ENCODE assay signal across 36 cellular contexts in genomic region chr6:130628862-130629261, GRCh38.
"Had no signal": no experiment of that assay in that cellular context is flagged by ENCODE, and none has a peak within 500 bp of the region (broad histone marks: within the 10 kb centered on the region; RNA-seq: fewer than 3 reads in every experiment).

No MANE protein-coding gene starts in this region.

- H3K36me3 ChIP-seq: ascending aorta, cardiac muscle cell, WERI-Rb-1 had no signal

- FAIRE-seq: bronchial epithelial cell had no signal

- ATAC-seq: activated CD4-positive, alpha-beta T cell treated with anti-CD3 and anti-CD28 coated beads for 36 hours; activated CD4-positive, CD25-positive, alpha-beta regulatory T cell treated with anti-CD3 and anti-CD28 coated beads, Interleukin-2, amount 50 U/mL, for 24 hours; activated CD8-positive, alpha-beta memory T cell treated with anti-CD3 and anti-CD28 coated beads, Interleukin-2, amount 10 ng/mL, durations not matched to agents 7 days and 5 days; activated CD8-positive, alpha-beta T cell treated with anti-CD3 and anti-CD28 coated beads, Interleukin-2, amount 10 ng/mL, durations not matched to agents 7 days and 5 days; WTC11 had no signal

- H3K4me3 ChIP-seq: ascending aorta, cardiac muscle cell had no signal

- H3K4me1 ChIP-seq: ascending aorta had no signal

- H3K4me3 Mint-ChIP-seq: activated CD4-positive, alpha-beta memory T cell treated with anti-CD3 and anti-CD28 coated beads, Interleukin-2, amount 10 ng/mL, durations not matched to agents 7 days and 5 days; activated CD4-positive, alpha-beta T cell treated with anti-CD3 and anti-CD28 coated beads for 36 hours; activated CD4-positive, alpha-beta T cell treated with anti-CD3 and anti-CD28 coated beads, Interleukin-2, amount 10 ng/mL, durations not matched to agents 7 days and 5 days; activated CD8-positive, alpha-beta memory T cell treated with anti-CD3 and anti-CD28 coated beads, Interleukin-2, amount 10 ng/mL, durations not matched to agents 7 days and 5 days; activated CD8-positive, alpha-beta T cell treated with anti-CD3 and anti-CD28 coated beads, Interleukin-2, amount 10 ng/mL, durations not matched to agents 7 days and 5 days; activated naive CD4-positive, alpha-beta T cell treated with anti-CD3 and anti-CD28 coated beads, Interleukin-2, amount 10 ng/mL, durations not matched to agents 7 days and 5 days; activated naive CD4-positive, alpha-beta T cell treated with anti-CD3 and anti-CD28 coated beads, Interleukin-2, amount 50 U/mL, for 24 hours; activated naive CD8-positive, alpha-beta T cell; activated T-cell treated with anti-CD3 and anti-CD28 coated beads, Interleukin-2, amount 50 U/mL, for 24 hours; brain; central memory CD8-positive, alpha-beta T cell; T-helper 1 cell treated with Interleukin-12 subunit alpha and Interleukin-12 subunit beta and Interleukin-4 antibody, amounts not matched to agents 30 μg/mL and 1 μg/mL, for 36 hours; T-helper 2 cell treated with Interferon-gamma antibody and Interleukin-4, amounts not matched to agents 5 μg/mL and 100 μg/mL, for 36 hours; WTC11 had no signal

- H3K27ac ChIP-seq: ascending aorta, cardiac muscle cell, WERI-Rb-1 had no signal

- H3K36me3 Mint-ChIP-seq: activated naive CD4-positive, alpha-beta T cell treated with anti-CD3 and anti-CD28 coated beads, Interleukin-2, amount 10 ng/mL, durations not matched to agents 7 days and 5 days; activated naive CD4-positive, alpha-beta T cell treated with anti-CD3 and anti-CD28 coated beads, Interleukin-2, amount 50 U/mL, for 24 hours; brain; WTC11 had no signal

- H3K9me3 Mint-ChIP-seq: activated naive CD4-positive, alpha-beta T cell treated with anti-CD3 and anti-CD28 coated beads, Interleukin-2, amount 10 ng/mL, durations not matched to agents 7 days and 5 days; activated naive CD4-positive, alpha-beta T cell treated with anti-CD3 and anti-CD28 coated beads, Interleukin-2, amount 50 U/mL, for 24 hours; activated T-cell treated with anti-CD3 and anti-CD28 coated beads, Interleukin-2, amount 50 U/mL, for 24 hours; WTC11 had no signal

- H3K4me1 Mint-ChIP-seq: central memory CD8-positive, alpha-beta T cell had no signal

- H3K27me3 ChIP-seq: ascending aorta, cardiac muscle cell had no signal

- H3K9me3 ChIP-seq: ascending aorta had no signal

- H3K27ac Mint-ChIP-seq: activated CD4-positive, alpha-beta memory T cell treated with anti-CD3 and anti-CD28 coated beads, Interleukin-2, amount 10 ng/mL, durations not matched to agents 7 days and 5 days; activated CD4-positive, alpha-beta T cell treated with anti-CD3 and anti-CD28 coated beads for 36 hours; activated CD4-positive, alpha-beta T cell treated with anti-CD3 and anti-CD28 coated beads, Interleukin-2, amount 10 ng/mL, durations not matched to agents 7 days and 5 days; activated CD8-positive, alpha-beta memory T cell treated with anti-CD3 and anti-CD28 coated beads, Interleukin-2, amount 10 ng/mL, durations not matched to agents 7 days and 5 days; activated CD8-positive, alpha-beta T cell treated with anti-CD3 and anti-CD28 coated beads, Interleukin-2, amount 10 ng/mL, durations not matched to agents 7 days and 5 days; activated naive CD4-positive, alpha-beta T cell treated with anti-CD3 and anti-CD28 coated beads, Interleukin-2, amount 10 ng/mL, durations not matched to agents 7 days and 5 days; activated naive CD4-positive, alpha-beta T cell treated with anti-CD3 and anti-CD28 coated beads, Interleukin-2, amount 50 U/mL, for 24 hours; activated naive CD8-positive, alpha-beta T cell; brain; WTC11 had no signal

- H3K27me3 Mint-ChIP-seq: activated CD4-positive, alpha-beta memory T cell treated with anti-CD3 and anti-CD28 coated beads, Interleukin-2, amount 10 ng/mL, durations not matched to agents 7 days and 5 days; activated CD4-positive, alpha-beta T cell treated with anti-CD3 and anti-CD28 coated beads for 36 hours; activated CD4-positive, alpha-beta T cell treated with anti-CD3 and anti-CD28 coated beads, Interleukin-2, amount 10 ng/mL, durations not matched to agents 7 days and 5 days; activated CD8-positive, alpha-beta memory T cell treated with anti-CD3 and anti-CD28 coated beads, Interleukin-2, amount 10 ng/mL, durations not matched to agents 7 days and 5 days; activated naive CD4-positive, alpha-beta T cell treated with anti-CD3 and anti-CD28 coated beads, Interleukin-2, amount 10 ng/mL, durations not matched to agents 7 days and 5 days; activated naive CD4-positive, alpha-beta T cell treated with anti-CD3 and anti-CD28 coated beads, Interleukin-2, amount 50 U/mL, for 24 hours; activated naive CD8-positive, alpha-beta T cell; activated T-cell treated with anti-CD3 and anti-CD28 coated beads, Interleukin-2, amount 50 U/mL, for 24 hours; brain; central memory CD8-positive, alpha-beta T cell had no signal

- DNase-seq: activated CD4-positive, alpha-beta memory T cell treated with anti-CD3 and anti-CD28 coated beads, Interleukin-2, amount 10 ng/mL, durations not matched to agents 7 days and 5 days; activated CD4-positive, alpha-beta T cell treated with anti-CD3 and anti-CD28 coated beads for 1 hour; activated CD4-positive, alpha-beta T cell treated with anti-CD3 and anti-CD28 coated beads for 36 hours; activated CD4-positive, alpha-beta T cell treated with anti-CD3 and anti-CD28 coated beads for 48 hours; activated CD4-positive, alpha-beta T cell treated with anti-CD3 and anti-CD28 coated beads, Interleukin-2, amount 10 ng/mL, durations not matched to agents 7 days and 5 days; activated CD4-positive, alpha-beta T cell treated with anti-CD3 and anti-CD28 coated beads, Interleukin-2, amount 50 U/mL, for 48 hours; activated CD4-positive, CD25-positive, alpha-beta regulatory T cell; activated CD8-positive, alpha-beta memory T cell treated with anti-CD3 and anti-CD28 coated beads for 24 hours; activated CD8-positive, alpha-beta memory T cell treated with anti-CD3 and anti-CD28 coated beads, Interleukin-2, amount 10 ng/mL, durations not matched to agents 7 days and 5 days; activated CD8-positive, alpha-beta memory T cell treated with anti-CD3 and anti-CD28 coated beads, Interleukin-2, amount 50 U/mL, for 48 hours; activated CD8-positive, alpha-beta T cell treated with anti-CD3 and anti-CD28 coated beads, Interleukin-2, amount 10 ng/mL, durations not matched to agents 7 days and 5 days; activated effector memory CD4-positive, alpha-beta T cell treated with Interleukin-2 at 50 U/mL for 16 hours; activated gamma-delta T cell; activated naive CD4-positive, alpha-beta T cell treated with anti-CD3 and anti-CD28 coated beads, Interleukin-2, amount 10 ng/mL, durations not matched to agents 7 days and 5 days; activated naive CD4-positive, alpha-beta T cell treated with Interleukin-2 at 50 U/mL for 16 hours; activated T-cell treated with anti-CD3 and anti-CD28 coated beads, Interleukin-2, amount 50 U/mL, for 24 hours; activated T-cell treated with anti-CD3 and anti-CD28 coated beads, Interleukin-2, amount 50 U/mL, for 48 hours; amygdala; anterior cingulate cortex; caudate nucleus; cerebellar nuclear complex; T-helper 1 cell; T-helper 2 cell; T-helper 9 cell; WERI-Rb-1 had no signal
